15 cellular contexts compared by ENCODE assay signal in genomic region chr14:29710015-29710414, GRCh38.
DNase-seq lines count a peak whose midpoint lies in the region; ATAC-seq and TF ChIP-seq lines count a peak whose summit lies in the region.
"Had no signal": no experiment of that assay in that cellular context is flagged by ENCODE, and none has a peak within 500 bp of the region (broad histone marks: within the 10 kb centered on the region; RNA-seq: fewer than 3 reads in every experiment).

No MANE protein-coding gene starts in this region.

- H3K27ac ChIP-seq in AG04450 (ENCODE audit: low read depth, low read length) (no peak overlapping the region), adrenal gland (no peak overlapping the region)
- H3K27ac ChIP-seq: left lung had no signal

- no peak for ATAC-seq in HG02571 (IDR thresholded peaks at IDR 0.05; ENCODE audit: unreplicated experiment)
- ATAC-seq: activated CD4-positive, alpha-beta T cell treated with anti-CD3 and anti-CD28 coated beads for 36 hours; left lung; stimulated activated naive CD8-positive, alpha-beta T cell treated with anti-CD3 and anti-CD28 coated beads, Interleukin-15, Interleukin-2, amounts not matched to agents 100 U/mL and 50 U/mL, for 24 hours had no signal

- DNase-seq in AG04450 (ENCODE audit: low read depth, low spot score), result no peak
- DNase-seq in H4 (ENCODE audit: low spot score), result peak; percentile 6
- no peak for DNase-seq in astrocyte of the cerebellum (ENCODE audit: low read depth)
- no peak for DNase-seq in kidney epithelial cell (ENCODE audit: low read depth)
- no peak for DNase-seq in NAMALWA (ENCODE audit: low spot score)
- no peak for DNase-seq in adrenal gland
- DNase-seq in cortex of kidney (lab: John Stamatoyannopoulos, UW), result no peak
- DNase-seq: activated CD4-positive, alpha-beta T cell treated with anti-CD3 and anti-CD28 coated beads for 36 hours; CD4-positive, alpha-beta T cell; left lung; NCI-H2227 treated with DMSO at 0.1 percent for 48 hours; posterior cingulate gyrus; stimulated activated CD4-positive, alpha-beta T cell treated with anti-CD3 and anti-CD28 coated beads, Interleukin-2, amount 100 ng/mL, for 48 hours; stimulated activated naive CD8-positive, alpha-beta T cell treated with anti-CD3 and anti-CD28 coated beads, Interleukin-15, Interleukin-2, amounts not matched to agents 100 U/mL and 50 U/mL, for 24 hours had no signal

- intact Hi-C loops in adrenal gland (cut with DNase I), result no loop called here

- H3K4me3 ChIP-seq in AG04450 (ENCODE audit: low read depth, low read length) (no peak overlapping the region), astrocyte of the cerebellum (ENCODE audit: low read depth, low read length) (no peak overlapping the region), kidney epithelial cell (ENCODE audit: low read depth, low read length) (no peak overlapping the region), adrenal gland (no peak overlapping the region)
- H3K4me3 ChIP-seq: left lung had no signal

- CTCF ChIA-PET in AG04450 (lab: Charles Lee), result interaction anchor here (0.5 kb wide), 1 partner anchor 217 kb away, joined by 3 read pairs; no protein-coding TSS in a partner anchor

- H3K27me3 ChIP-seq in AG04450 (ENCODE audit: control insufficient read depth, insufficient read depth, low read length) (no peaks in the 10 kb centered on the region), kidney epithelial cell (ENCODE audit: control insufficient read depth, insufficient read depth, low read length) (no peaks in the 10 kb centered on the region), adrenal gland (no peaks in the 10 kb centered on the region)
- H3K27me3 ChIP-seq: left lung had no signal

- no peak for TF ChIP-seq POLR2A in adrenal gland (IDR thresholded peaks at IDR 0.05)

- no peaks in the 10 kb centered on the region for H3K36me3 ChIP-seq in kidney epithelial cell (ENCODE audit: control insufficient read depth, insufficient read depth, low read length)
- no peaks in the 10 kb centered on the region for H3K36me3 ChIP-seq in adrenal gland (replicated peaks in 1 of 2)
- H3K36me3 ChIP-seq: left lung had no signal

- POLR2A ChIA-PET in AG04450 (lab: Yijun Ruan, JAX), result no interaction called here

- H3K4me1 ChIP-seq in adrenal gland (replicated peaks in 1 of 2), result no peaks in the 10 kb centered on the region
- H3K4me1 ChIP-seq: left lung had no signal

- peak; percentile 39 for TF ChIP-seq CTCF in AG04450 (IDR thresholded peaks at IDR 0.05; ENCODE audit: low read depth, low read length)
- peak; percentile 31 for TF ChIP-seq CTCF in astrocyte of the cerebellum (IDR thresholded peaks at IDR 0.05; ENCODE audit: low read depth, low read length, missing control alignments)
- peak; percentile 2 for TF ChIP-seq CTCF in kidney epithelial cell (IDR thresholded peaks at IDR 0.05; ENCODE audit: insufficient read depth, low read length, poor library complexity, severe bottlenecking)
- TF ChIP-seq CTCF in adrenal gland (IDR thresholded peaks at IDR 0.05), result peak in 2 of 6 experiments; percentile 17 to 32

- no peaks in the 10 kb centered on the region for H3K9me3 ChIP-seq in AG04450 (ENCODE audit: control insufficient read depth, insufficient read depth, low read length)
- no peaks in the 10 kb centered on the region for H3K9me3 ChIP-seq in adrenal gland (replicated peaks in 1 of 3)
- H3K9me3 ChIP-seq: left lung had no signal

- in situ Hi-C loops in astrocyte of the cerebellum (cut with HindIII; ENCODE audit: low sequenced_read_pairs), result no loop called here

- 69 to 89% (median 76%) methylated on average over 2 of the region's 2 CpGs for WGBS in adrenal gland, 4 donors
